Comparison of ENCODE assay signal across 12 cellular contexts in genomic region chr6:14286144-14286543, GRCh38.
DNase-seq lines count a peak whose midpoint lies in the region; TF ChIP-seq lines count a peak whose summit lies in the region.
"Had no signal": no experiment of that assay in that cellular context is flagged by ENCODE, and none has a peak within 500 bp of the region (broad histone marks: within the 10 kb centered on the region; RNA-seq: fewer than 3 reads in every experiment).

No MANE protein-coding gene starts in this region.

- H3K4me1 Mint-ChIP-seq in endodermal cell = peaks cover 34% of the 10 kb centered on the region
- H3K4me1 Mint-ChIP-seq in nephron = peaks cover 55% of the 10 kb centered on the region

- H3K4me3 Mint-ChIP-seq in endodermal cell (no peak overlapping the region), nephron (no peak overlapping the region)
- H3K4me3 Mint-ChIP-seq: activated naive CD8-positive, alpha-beta T cell had no signal

- peak overlapping the region; percentile 48 for H3K27ac Mint-ChIP-seq in endodermal cell
- peak overlapping the region; percentile 40 to 69 (median 56) for H3K27ac Mint-ChIP-seq in nephron
- H3K27ac Mint-ChIP-seq: activated naive CD8-positive, alpha-beta T cell had no signal

- no peak overlapping the region for H3K9ac ChIP-seq in endodermal cell (ENCODE audit: extremely low read depth, low read length, poor library complexity, severe bottlenecking)

- H3K36me3 ChIP-seq in MG63 (no peaks in the 10 kb centered on the region), endodermal cell (ENCODE audit: control insufficient read depth, insufficient read depth, low read length) (no peaks in the 10 kb centered on the region)
- H3K36me3 ChIP-seq: lower lobe of right lung had no signal

- 66 to 75% methylated on average over 5 of the region's 5 CpGs for WGBS in endodermal cell (ENCODE audit: insufficient coverage in 1 of 2, insufficient read length in 1 of 2), 2 experiments

- TF ChIP-seq CTCF in endodermal cell (conservative IDR thresholded peaks at IDR 0.05) (no peak), nephron (IDR thresholded peaks at IDR 0.05; ENCODE audit: unreplicated experiment in 3 of 3) (no peak)

- H3K9me3 Mint-ChIP-seq in endodermal cell (no peaks in the 10 kb centered on the region), nephron (no peaks in the 10 kb centered on the region)

- H3K27me3 ChIP-seq in MG63 (no peaks in the 10 kb centered on the region), endodermal cell (ENCODE audit: control insufficient read depth, insufficient read depth, low read length, poor library complexity, severe bottlenecking) (no peaks in the 10 kb centered on the region)

- H3K27ac ChIP-seq in endodermal cell (ENCODE audit: low read depth, low read length) = no peak overlapping the region
- H3K27ac ChIP-seq: lower lobe of right lung had no signal

- in situ Hi-C loops in Caki2 (cut with HindIII; ENCODE audit: low pct_unique_long_range_greater_than_20kb, low sequenced_read_pairs) = no loop called here

- peak; percentile 18 for DNase-seq in Caki2 (ENCODE audit: low read depth)
- peak; percentile 83 for DNase-seq in MG63
- peak; percentile 57 for DNase-seq in endodermal cell
- no peak for DNase-seq in SHP77 treated with DMSO at 0.1 percent for 48 hours (lab: John Stamatoyannopoulos, UW)
- no peak for DNase-seq in DMS79 (lab: John Stamatoyannopoulos, UW)
- DNase-seq in NCI-H187 (lab: John Stamatoyannopoulos, UW) = no peak
- no peak for DNase-seq in GM19238 (ENCODE audit: insufficient read length, low spot score)
- DNase-seq: activated CD4-positive, alpha-beta T cell treated with anti-CD3 and anti-CD28 coated beads, Interleukin-2, amount 50 U/mL, for 48 hours; lower lobe of right lung; retina had no signal

- H3K27me3 Mint-ChIP-seq in endodermal cell (ENCODE audit: insufficient read depth) = no peaks in the 10 kb centered on the region
- H3K27me3 Mint-ChIP-seq in nephron (ENCODE audit: low read depth) = no peaks in the 10 kb centered on the region
- H3K27me3 Mint-ChIP-seq: activated naive CD8-positive, alpha-beta T cell had no signal

- H3K36me3 Mint-ChIP-seq in endodermal cell (ENCODE audit: low read depth) = peaks cover 76% of the 10 kb centered on the region
- H3K36me3 Mint-ChIP-seq in nephron (ENCODE audit: low read depth) = no peaks in the 10 kb centered on the region
- H3K36me3 Mint-ChIP-seq: activated naive CD8-positive, alpha-beta T cell had no signal

- H3K9me3 ChIP-seq in MG63 (no peaks in the 10 kb centered on the region), endodermal cell (ENCODE audit: control insufficient read depth, low read length) (no peaks in the 10 kb centered on the region)
- H3K9me3 ChIP-seq: lower lobe of right lung had no signal

- no peak overlapping the region for H3K4me3 ChIP-seq in MG63
- no peak overlapping the region for H3K4me3 ChIP-seq in endodermal cell (ENCODE audit: low read length)
- H3K4me3 ChIP-seq: lower lobe of right lung had no signal

- peaks cover 5% of the 10 kb centered on the region for H3K4me1 ChIP-seq in endodermal cell (ENCODE audit: control insufficient read depth, insufficient read depth, low read length)
- H3K4me1 ChIP-seq: lower lobe of right lung had no signal

Comparison
In these comparisons a context has a peak if more than half of its experiments do, and no peak if none do; other contexts are left out.
1. DNase-seq: peak in Caki2 (single experiment), MG63 (single experiment) and endodermal cell (single experiment); none in SHP77 treated with DMSO at 0.1 percent for 48 hours (single experiment), DMS79 (single experiment), NCI-H187 (0 of 2) and GM19238 (single experiment).